1 cellular context compared by ENCODE assay signal in the genomic region with DNA sequence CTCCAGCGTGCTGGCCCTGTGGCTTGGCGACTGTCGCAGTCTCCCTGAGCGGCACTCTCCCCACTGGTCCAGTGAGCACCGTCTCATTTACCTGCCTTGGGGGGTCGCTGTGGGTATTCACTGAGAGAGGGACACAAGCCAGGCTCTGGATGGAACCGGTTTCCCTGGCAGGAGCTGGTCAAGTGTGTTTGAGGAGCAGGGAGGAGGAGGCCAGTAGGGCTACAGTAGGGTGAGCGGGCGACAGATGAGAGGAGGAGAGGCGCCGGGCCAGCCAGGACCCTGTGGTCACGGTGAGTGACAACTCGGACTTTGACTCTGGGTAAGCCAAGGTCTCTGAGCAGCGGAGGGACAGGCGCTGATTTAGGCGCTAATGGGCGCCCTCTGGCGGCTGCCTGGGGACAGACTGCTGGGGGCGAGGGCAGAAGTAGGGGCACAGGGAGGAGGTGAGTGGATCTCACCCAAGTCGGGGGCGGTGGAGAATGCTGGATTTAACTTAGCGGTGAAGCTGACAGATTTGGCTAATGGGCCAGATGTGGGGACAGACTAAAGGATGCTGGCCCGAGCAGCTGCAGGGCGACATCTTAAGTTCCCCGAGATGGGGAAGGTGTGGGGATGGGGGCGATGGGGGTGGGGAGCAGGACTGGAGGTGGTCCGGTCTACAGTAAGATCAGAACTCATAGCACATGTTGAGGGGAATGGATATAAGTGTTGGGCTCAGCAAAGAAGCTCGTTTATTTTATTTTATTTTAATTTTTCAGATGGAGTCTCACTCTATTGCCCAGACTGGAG.
TF ChIP-seq lines count a peak whose summit lies in the region.

No MANE protein-coding gene starts in this region.

TF ChIP-seq in HepG2, 621 proteins besides CTCF, POLR2A, EP300 and RAD21 (continued from another document and continues in another):
- TF ChIP-seq RFX5 (IDR thresholded peaks at IDR 0.05; ENCODE audit: low read depth, low read length): no peak
- TF ChIP-seq, protein P1, sequence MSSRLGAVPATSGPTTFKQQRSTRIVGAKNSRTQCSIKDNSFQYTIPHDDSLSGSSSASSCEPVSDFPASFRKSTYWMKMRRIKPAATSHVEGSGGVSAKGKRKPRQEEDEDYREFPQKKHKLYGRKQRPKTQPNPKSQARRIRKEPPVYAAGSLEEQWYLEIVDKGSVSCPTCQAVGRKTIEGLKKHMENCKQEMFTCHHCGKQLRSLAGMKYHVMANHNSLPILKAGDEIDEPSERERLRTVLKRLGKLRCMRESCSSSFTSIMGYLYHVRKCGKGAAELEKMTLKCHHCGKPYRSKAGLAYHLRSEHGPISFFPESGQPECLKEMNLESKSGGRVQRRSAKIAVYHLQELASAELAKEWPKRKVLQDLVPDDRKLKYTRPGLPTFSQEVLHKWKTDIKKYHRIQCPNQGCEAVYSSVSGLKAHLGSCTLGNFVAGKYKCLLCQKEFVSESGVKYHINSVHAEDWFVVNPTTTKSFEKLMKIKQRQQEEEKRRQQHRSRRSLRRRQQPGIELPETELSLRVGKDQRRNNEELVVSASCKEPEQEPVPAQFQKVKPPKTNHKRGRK (CRISPR knock-in tag; IDR thresholded peaks at IDR 0.05): no peak
- TF ChIP-seq ZNF264 (CRISPR knock-in tag; IDR thresholded peaks at IDR 0.05): peak; percentile 84
- peak; percentile 18; the same call in 1 of the 2 replicates for TF ChIP-seq ZNF44 (CRISPR knock-in tag; IDR thresholded peaks at IDR 0.05)
- peak; percentile 63; the same call in 1 of the 2 replicates for TF ChIP-seq PITX1 (CRISPR knock-in tag; IDR thresholded peaks at IDR 0.05)
- TF ChIP-seq ZNF878 (CRISPR knock-in tag; IDR thresholded peaks at IDR 0.05): no peak
- no peak for TF ChIP-seq IKZF1 (IDR thresholded peaks at IDR 0.05)
- TF ChIP-seq MTF2 (CRISPR knock-in tag; IDR thresholded peaks at IDR 0.05; ENCODE audit: borderline replicate concordance): no peak
- TF ChIP-seq MXD4 (CRISPR knock-in tag; IDR thresholded peaks at IDR 0.05): peak; percentile 77
- no peak for TF ChIP-seq ARNT (IDR thresholded peaks at IDR 0.05)
- TF ChIP-seq, protein P2, sequence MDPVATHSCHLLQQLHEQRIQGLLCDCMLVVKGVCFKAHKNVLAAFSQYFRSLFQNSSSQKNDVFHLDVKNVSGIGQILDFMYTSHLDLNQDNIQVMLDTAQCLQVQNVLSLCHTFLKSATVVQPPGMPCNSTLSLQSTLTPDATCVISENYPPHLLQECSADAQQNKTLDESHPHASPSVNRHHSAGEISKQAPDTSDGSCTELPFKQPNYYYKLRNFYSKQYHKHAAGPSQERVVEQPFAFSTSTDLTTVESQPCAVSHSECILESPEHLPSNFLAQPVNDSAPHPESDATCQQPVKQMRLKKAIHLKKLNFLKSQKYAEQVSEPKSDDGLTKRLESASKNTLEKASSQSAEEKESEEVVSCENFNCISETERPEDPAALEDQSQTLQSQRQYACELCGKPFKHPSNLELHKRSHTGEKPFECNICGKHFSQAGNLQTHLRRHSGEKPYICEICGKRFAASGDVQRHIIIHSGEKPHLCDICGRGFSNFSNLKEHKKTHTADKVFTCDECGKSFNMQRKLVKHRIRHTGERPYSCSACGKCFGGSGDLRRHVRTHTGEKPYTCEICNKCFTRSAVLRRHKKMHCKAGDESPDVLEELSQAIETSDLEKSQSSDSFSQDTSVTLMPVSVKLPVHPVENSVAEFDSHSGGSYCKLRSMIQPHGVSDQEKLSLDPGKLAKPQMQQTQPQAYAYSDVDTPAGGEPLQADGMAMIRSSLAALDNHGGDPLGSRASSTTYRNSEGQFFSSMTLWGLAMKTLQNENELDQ (CRISPR knock-in tag; IDR thresholded peaks at IDR 0.05; ENCODE audit: borderline replicate concordance): no peak
- TF ChIP-seq TAF15 (IDR thresholded peaks at IDR 0.05; ENCODE audit: low read depth, low read length, poor library complexity, severe bottlenecking): no peak
- TF ChIP-seq ZNF230 (CRISPR knock-in tag; IDR thresholded peaks at IDR 0.05): no peak
- TF ChIP-seq JUND (CRISPR knock-in tag; IDR thresholded peaks at IDR 0.05): no peak
- TF ChIP-seq, protein P3, sequence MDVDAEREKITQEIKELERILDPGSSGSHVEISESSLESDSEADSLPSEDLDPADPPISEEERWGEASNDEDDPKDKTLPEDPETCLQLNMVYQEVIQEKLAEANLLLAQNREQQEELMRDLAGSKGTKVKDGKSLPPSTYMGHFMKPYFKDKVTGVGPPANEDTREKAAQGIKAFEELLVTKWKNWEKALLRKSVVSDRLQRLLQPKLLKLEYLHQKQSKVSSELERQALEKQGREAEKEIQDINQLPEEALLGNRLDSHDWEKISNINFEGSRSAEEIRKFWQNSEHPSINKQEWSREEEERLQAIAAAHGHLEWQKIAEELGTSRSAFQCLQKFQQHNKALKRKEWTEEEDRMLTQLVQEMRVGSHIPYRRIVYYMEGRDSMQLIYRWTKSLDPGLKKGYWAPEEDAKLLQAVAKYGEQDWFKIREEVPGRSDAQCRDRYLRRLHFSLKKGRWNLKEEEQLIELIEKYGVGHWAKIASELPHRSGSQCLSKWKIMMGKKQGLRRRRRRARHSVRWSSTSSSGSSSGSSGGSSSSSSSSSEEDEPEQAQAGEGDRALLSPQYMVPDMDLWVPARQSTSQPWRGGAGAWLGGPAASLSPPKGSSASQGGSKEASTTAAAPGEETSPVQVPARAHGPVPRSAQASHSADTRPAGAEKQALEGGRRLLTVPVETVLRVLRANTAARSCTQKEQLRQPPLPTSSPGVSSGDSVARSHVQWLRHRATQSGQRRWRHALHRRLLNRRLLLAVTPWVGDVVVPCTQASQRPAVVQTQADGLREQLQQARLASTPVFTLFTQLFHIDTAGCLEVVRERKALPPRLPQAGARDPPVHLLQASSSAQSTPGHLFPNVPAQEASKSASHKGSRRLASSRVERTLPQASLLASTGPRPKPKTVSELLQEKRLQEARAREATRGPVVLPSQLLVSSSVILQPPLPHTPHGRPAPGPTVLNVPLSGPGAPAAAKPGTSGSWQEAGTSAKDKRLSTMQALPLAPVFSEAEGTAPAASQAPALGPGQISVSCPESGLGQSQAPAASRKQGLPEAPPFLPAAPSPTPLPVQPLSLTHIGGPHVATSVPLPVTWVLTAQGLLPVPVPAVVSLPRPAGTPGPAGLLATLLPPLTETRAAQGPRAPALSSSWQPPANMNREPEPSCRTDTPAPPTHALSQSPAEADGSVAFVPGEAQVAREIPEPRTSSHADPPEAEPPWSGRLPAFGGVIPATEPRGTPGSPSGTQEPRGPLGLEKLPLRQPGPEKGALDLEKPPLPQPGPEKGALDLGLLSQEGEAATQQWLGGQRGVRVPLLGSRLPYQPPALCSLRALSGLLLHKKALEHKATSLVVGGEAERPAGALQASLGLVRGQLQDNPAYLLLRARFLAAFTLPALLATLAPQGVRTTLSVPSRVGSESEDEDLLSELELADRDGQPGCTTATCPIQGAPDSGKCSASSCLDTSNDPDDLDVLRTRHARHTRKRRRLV (CRISPR knock-in tag; IDR thresholded peaks at IDR 0.05): peak; percentile 69; the same call in 1 of the 2 replicates
- TF ChIP-seq, protein P4, sequence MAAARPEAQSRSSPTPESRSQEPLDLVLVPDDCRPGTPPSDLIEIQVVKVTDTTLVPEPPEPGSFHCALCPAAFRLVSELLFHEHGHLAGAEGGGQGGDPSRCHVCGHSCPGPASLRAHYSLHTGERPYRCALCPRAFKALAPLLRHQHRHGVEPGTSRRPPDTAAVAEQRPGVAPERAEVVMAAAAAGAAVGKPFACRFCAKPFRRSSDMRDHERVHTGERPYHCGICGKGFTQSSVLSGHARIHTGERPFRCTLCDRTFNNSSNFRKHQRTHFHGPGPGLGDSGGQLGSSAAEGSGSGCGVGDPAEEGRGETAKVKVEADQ (CRISPR knock-in tag; IDR thresholded peaks at IDR 0.05; ENCODE audit: borderline replicate concordance): peak; percentile 92; the same call in 1 of the 2 replicates
- no peak for TF ChIP-seq FOXM1 (CRISPR knock-in tag; IDR thresholded peaks at IDR 0.05)
- TF ChIP-seq MZF1 (CRISPR knock-in tag; IDR thresholded peaks at IDR 0.05; ENCODE audit: borderline replicate concordance): no peak
- TF ChIP-seq, protein P5, sequence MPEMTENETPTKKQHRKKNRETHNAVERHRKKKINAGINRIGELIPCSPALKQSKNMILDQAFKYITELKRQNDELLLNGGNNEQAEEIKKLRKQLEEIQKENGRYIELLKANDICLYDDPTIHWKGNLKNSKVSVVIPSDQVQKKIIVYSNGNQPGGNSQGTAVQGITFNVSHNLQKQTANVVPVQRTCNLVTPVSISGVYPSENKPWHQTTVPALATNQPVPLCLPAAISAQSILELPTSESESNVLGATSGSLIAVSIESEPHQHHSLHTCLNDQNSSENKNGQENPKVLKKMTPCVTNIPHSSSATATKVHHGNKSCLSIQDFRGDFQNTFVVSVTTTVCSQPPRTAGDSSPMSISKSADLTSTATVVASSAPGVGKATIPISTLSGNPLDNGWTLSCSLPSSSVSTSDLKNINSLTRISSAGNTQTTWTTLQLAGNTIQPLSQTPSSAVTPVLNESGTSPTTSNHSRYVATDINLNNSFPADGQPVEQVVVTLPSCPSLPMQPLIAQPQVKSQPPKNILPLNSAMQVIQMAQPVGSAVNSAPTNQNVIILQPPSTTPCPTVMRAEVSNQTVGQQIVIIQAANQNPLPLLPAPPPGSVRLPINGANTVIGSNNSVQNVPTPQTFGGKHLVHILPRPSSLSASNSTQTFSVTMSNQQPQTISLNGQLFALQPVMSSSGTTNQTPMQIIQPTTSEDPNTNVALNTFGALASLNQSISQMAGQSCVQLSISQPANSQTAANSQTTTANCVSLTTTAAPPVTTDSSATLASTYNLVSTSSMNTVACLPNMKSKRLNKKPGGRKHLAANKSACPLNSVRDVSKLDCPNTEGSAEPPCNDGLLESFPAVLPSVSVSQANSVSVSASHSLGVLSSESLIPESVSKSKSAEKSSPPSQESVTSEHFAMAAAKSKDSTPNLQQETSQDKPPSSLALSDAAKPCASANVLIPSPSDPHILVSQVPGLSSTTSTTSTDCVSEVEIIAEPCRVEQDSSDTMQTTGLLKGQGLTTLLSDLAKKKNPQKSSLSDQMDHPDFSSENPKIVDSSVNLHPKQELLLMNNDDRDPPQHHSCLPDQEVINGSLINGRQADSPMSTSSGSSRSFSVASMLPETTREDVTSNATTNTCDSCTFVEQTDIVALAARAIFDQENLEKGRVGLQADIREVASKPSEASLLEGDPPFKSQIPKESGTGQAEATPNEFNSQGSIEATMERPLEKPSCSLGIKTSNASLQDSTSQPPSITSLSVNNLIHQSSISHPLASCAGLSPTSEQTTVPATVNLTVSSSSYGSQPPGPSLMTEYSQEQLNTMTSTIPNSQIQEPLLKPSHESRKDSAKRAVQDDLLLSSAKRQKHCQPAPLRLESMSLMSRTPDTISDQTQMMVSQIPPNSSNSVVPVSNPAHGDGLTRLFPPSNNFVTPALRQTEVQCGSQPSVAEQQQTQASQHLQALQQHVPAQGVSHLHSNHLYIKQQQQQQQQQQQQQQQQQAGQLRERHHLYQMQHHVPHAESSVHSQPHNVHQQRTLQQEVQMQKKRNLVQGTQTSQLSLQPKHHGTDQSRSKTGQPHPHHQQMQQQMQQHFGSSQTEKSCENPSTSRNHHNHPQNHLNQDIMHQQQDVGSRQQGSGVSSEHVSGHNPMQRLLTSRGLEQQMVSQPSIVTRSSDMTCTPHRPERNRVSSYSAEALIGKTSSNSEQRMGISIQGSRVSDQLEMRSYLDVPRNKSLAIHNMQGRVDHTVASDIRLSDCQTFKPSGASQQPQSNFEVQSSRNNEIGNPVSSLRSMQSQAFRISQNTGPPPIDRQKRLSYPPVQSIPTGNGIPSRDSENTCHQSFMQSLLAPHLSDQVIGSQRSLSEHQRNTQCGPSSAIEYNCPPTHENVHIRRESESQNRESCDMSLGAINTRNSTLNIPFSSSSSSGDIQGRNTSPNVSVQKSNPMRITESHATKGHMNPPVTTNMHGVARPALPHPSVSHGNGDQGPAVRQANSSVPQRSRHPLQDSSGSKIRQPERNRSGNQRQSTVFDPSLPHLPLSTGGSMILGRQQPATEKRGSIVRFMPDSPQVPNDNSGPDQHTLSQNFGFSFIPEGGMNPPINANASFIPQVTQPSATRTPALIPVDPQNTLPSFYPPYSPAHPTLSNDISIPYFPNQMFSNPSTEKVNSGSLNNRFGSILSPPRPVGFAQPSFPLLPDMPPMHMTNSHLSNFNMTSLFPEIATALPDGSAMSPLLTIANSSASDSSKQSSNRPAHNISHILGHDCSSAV (CRISPR knock-in tag; IDR thresholded peaks at IDR 0.05; ENCODE audit: borderline replicate concordance): no peak
- no peak for TF ChIP-seq ZNF138 (CRISPR knock-in tag; IDR thresholded peaks at IDR 0.05; ENCODE audit: low read depth)
- TF ChIP-seq, protein P6, sequence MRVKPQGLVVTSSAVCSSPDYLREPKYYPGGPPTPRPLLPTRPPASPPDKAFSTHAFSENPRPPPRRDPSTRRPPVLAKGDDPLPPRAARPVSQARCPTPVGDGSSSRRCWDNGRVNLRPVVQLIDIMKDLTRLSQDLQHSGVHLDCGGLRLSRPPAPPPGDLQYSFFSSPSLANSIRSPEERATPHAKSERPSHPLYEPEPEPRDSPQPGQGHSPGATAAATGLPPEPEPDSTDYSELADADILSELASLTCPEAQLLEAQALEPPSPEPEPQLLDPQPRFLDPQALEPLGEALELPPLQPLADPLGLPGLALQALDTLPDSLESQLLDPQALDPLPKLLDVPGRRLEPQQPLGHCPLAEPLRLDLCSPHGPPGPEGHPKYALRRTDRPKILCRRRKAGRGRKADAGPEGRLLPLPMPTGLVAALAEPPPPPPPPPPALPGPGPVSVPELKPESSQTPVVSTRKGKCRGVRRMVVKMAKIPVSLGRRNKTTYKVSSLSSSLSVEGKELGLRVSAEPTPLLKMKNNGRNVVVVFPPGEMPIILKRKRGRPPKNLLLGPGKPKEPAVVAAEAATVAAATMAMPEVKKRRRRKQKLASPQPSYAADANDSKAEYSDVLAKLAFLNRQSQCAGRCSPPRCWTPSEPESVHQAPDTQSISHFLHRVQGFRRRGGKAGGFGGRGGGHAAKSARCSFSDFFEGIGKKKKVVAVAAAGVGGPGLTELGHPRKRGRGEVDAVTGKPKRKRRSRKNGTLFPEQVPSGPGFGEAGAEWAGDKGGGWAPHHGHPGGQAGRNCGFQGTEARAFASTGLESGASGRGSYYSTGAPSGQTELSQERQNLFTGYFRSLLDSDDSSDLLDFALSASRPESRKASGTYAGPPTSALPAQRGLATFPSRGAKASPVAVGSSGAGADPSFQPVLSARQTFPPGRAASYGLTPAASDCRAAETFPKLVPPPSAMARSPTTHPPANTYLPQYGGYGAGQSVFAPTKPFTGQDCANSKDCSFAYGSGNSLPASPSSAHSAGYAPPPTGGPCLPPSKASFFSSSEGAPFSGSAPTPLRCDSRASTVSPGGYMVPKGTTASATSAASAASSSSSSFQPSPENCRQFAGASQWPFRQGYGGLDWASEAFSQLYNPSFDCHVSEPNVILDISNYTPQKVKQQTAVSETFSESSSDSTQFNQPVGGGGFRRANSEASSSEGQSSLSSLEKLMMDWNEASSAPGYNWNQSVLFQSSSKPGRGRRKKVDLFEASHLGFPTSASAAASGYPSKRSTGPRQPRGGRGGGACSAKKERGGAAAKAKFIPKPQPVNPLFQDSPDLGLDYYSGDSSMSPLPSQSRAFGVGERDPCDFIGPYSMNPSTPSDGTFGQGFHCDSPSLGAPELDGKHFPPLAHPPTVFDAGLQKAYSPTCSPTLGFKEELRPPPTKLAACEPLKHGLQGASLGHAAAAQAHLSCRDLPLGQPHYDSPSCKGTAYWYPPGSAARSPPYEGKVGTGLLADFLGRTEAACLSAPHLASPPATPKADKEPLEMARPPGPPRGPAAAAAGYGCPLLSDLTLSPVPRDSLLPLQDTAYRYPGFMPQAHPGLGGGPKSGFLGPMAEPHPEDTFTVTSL (CRISPR knock-in tag; IDR thresholded peaks at IDR 0.05; ENCODE audit: borderline replicate concordance): no peak
- TF ChIP-seq BRD4 (CRISPR knock-in tag; IDR thresholded peaks at IDR 0.05): no peak
- peak; percentile 30; the same call in 1 of the 2 replicates for TF ChIP-seq NFYC (CRISPR knock-in tag; IDR thresholded peaks at IDR 0.05)
- TF ChIP-seq RARA (CRISPR knock-in tag; IDR thresholded peaks at IDR 0.05): 0 out of 2 replicates have a peak, but pooled peaks have one; percentile 21
- TF ChIP-seq FIP1L1 (IDR thresholded peaks at IDR 0.05; ENCODE audit: borderline replicate concordance, insufficient read depth, low read depth, low read length): 0 out of 2 replicates have a peak, but pooled peaks have one; percentile 55
- no peak for TF ChIP-seq KDM5A (IDR thresholded peaks at IDR 0.05; ENCODE audit: borderline replicate concordance, low read length)
- no peak for TF ChIP-seq SP1 (IDR thresholded peaks at IDR 0.05)
- TF ChIP-seq SP1 (CRISPR knock-in tag; IDR thresholded peaks at IDR 0.05): peak; percentile 41
